In the genomic region with DNA sequence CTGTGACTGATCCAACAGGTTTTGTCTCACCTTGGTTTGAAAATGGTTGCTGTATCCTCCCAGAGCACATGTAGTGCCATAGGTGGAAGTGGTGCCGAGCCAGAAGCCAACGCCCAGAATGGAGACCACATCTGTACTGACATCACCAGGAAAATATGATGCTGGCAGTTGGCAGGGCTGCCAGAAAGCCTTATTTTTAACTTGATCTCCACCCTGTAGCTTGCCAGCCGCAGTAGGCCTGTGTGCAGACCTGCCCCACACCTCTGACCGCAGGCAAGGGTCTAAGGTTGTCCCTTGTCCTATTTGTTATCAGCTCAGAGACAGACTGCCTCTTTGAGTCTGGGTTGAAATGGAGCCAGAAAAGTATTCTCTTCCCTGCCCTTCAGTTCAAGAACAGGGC, we compare ENCODE assay signal across 10 cellular contexts.
DNase-seq lines count a peak whose midpoint lies in the region; ATAC-seq and TF ChIP-seq lines count a peak whose summit lies in the region.
"Had no signal": no experiment of that assay in that cellular context is flagged by ENCODE, and none has a peak within 500 bp of the region (broad histone marks: within the 10 kb centered on the region; RNA-seq: fewer than 3 reads in every experiment).

No MANE protein-coding gene starts in this region.

- H3K9me3 ChIP-seq in Peyer's patch (no peaks in the 10 kb centered on the region), osteoblast (ENCODE audit: low read depth, low read length) (no peaks in the 10 kb centered on the region)

- H3K27me3 ChIP-seq in Peyer's patch (no peaks in the 10 kb centered on the region), osteoblast (ENCODE audit: insufficient read depth, low read length) (no peaks in the 10 kb centered on the region)

- TF ChIP-seq POLR2A in Peyer's patch (IDR thresholded peaks at IDR 0.05), result peak in 1 of 2 donors; percentile 25

- H2AFZ ChIP-seq in osteoblast (ENCODE audit: low read length), result no peak overlapping the region

- H3K4me2 ChIP-seq in osteoblast (ENCODE audit: insufficient read depth, low read length), result no peak overlapping the region

- peaks cover 65% of the 10 kb centered on the region for H4K20me1 ChIP-seq in osteoblast (ENCODE audit: insufficient read depth, low read length)

- DNase-seq in AG10803 (ENCODE audit: low read depth) (peak; percentile 54), Peyer's patch (peak in 2 of 3 donors; percentile 65 to 66), epithelial cell of prostate (ENCODE audit: low read depth, low spot score) (peak; percentile 85), osteoblast (ENCODE audit: insufficient read length, low spot score, missing footprints) (no peak), GM20000 (ENCODE audit: low spot score) (no peak), iPS-NIHi11 (ENCODE audit: low spot score) (no peak), hippocampal formation (lab: John Stamatoyannopoulos, UW) (no peak)

- ATAC-seq in GM21723 (IDR thresholded peaks at IDR 0.05; ENCODE audit: unreplicated experiment), result no peak
- ATAC-seq: stimulated activated effector memory CD8-positive, alpha-beta T cell treated with anti-CD3 and anti-CD28 coated beads, Interleukin-12 subunit alpha, Interleukin-12 subunit beta, amount 100 ng/mL, for 72 hours had no signal

- H3K4me3 ChIP-seq in AG10803 (ENCODE audit: low read length), result no peak overlapping the region
- no peak overlapping the region for H3K4me3 ChIP-seq in Peyer's patch
- H3K4me3 ChIP-seq in osteoblast (ENCODE audit: insufficient read depth, low read length), result no peak overlapping the region
- H3K4me3 ChIP-seq: SK-N-MC had no signal

- H3K79me2 ChIP-seq in osteoblast (ENCODE audit: insufficient read depth, low read length), result peaks cover 100% of the 10 kb centered on the region

- TF ChIP-seq CTCF in AG10803 (conservative IDR thresholded peaks at IDR 0.05; ENCODE audit: low read length) (no peak), Peyer's patch (IDR thresholded peaks at IDR 0.05) (no peak), osteoblast (IDR thresholded peaks at IDR 0.05; ENCODE audit: extremely low read depth, low read depth, low read length) (no peak), GM20000 (IDR thresholded peaks at IDR 0.05; ENCODE audit: extremely low read depth, missing control alignments) (no peak)

- H3K27ac ChIP-seq in Peyer's patch, result peak overlapping the region in 3 of 4 donors; percentile 34 to 61 (median 52)
- H3K27ac ChIP-seq in epithelial cell of prostate, result peak overlapping the region; percentile 71
- peak overlapping the region; percentile 4 for H3K27ac ChIP-seq in osteoblast (ENCODE audit: low read depth, low read length)
- H3K27ac ChIP-seq: SK-N-MC had no signal

- H3K36me3 ChIP-seq in Peyer's patch (no peaks in the 10 kb centered on the region), osteoblast (ENCODE audit: insufficient read depth, low read length) (peaks cover 3% of the 10 kb centered on the region)

- H3K4me1 ChIP-seq in Peyer's patch (peaks cover 7 to 83% (median 18%) of the 10 kb centered on the region in 4 donors), osteoblast (ENCODE audit: insufficient read depth, low read length) (peaks cover 17% of the 10 kb centered on the region)

Comparison
In these comparisons a context has a peak if more than half of its experiments do, and no peak if none do; other contexts are left out.
1. DNase-seq: peak in AG10803 (single experiment), Peyer's patch (2 of 3) and epithelial cell of prostate (single experiment); none in osteoblast (single experiment), GM20000 (single experiment), iPS-NIHi11 (single experiment) and hippocampal formation (0 of 2).
2. H3K27ac ChIP-seq: peak in every context shown above with its lines; median percentile 71 in epithelial cell of prostate; 52 in Peyer's patch; 4 in osteoblast.